Comparison of ENCODE assay signal across 28 cellular contexts in the genomic region with DNA sequence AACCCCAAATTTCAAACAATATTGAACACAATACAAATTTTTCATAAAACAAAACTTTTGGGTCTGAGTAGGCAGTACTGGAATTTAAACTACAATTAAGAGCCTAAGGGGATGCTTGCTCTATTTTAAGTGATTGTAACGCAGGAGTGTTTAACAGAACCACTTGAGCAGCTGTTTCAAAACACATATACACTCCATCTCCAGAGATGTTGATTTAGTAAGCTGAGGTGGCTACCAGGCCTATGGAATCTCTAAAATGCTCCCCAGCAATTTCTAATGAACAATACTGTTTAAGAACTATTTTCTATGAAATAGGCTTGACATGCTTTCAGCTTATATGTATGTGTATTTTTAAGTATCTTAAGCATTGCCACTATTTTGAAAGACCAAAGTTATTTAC.
"Had no signal": no experiment of that assay in that cellular context is flagged by ENCODE, and none has a peak within 500 bp of the region (broad histone marks: within the 10 kb centered on the region; RNA-seq: fewer than 3 reads in every experiment).

No MANE protein-coding gene starts in this region.

- H3K4me3 Mint-ChIP-seq: immature natural killer cell; mesothelial cell of epicardium; naive B cell; natural killer cell; nephron progenitor cell; neural progenitor cell; stimulated activated effector memory CD8-positive, alpha-beta T cell treated with anti-CD3 and anti-CD28 coated beads, Interleukin-12 subunit alpha, Interleukin-12 subunit beta, amount 100 ng/mL, for 72 hours; stimulated activated naive CD8-positive, alpha-beta T cell treated with anti-CD3 and anti-CD28 coated beads, Interleukin-15, Interleukin-2, amounts not matched to agents 100 ng/mL and 50 ng/mL, for 24 hours had no signal

- H3K4me1 ChIP-seq: left ventricle myocardium inferior, neural progenitor cell, right atrium auricular region, spleen, suprapubic skin, tibial artery, upper lobe of right lung had no signal

- H3K27ac ChIP-seq: left ventricle myocardium inferior, neural progenitor cell, ovary, right atrium auricular region, spleen, suprapubic skin, thoracic aorta, tibial artery, upper lobe of right lung had no signal

- H3K9me3 Mint-ChIP-seq: immature natural killer cell; mesothelial cell of epicardium; naive B cell; natural killer cell; nephron progenitor cell; neural progenitor cell; stimulated activated effector memory CD8-positive, alpha-beta T cell treated with anti-CD3 and anti-CD28 coated beads, Interleukin-12 subunit alpha, Interleukin-12 subunit beta, amount 100 ng/mL, for 72 hours; stimulated activated naive CD8-positive, alpha-beta T cell treated with anti-CD3 and anti-CD28 coated beads, Interleukin-15, Interleukin-2, amounts not matched to agents 100 ng/mL and 50 ng/mL, for 24 hours had no signal

- ATAC-seq: left colon; natural killer cell; sciatic nerve; stimulated activated effector memory CD8-positive, alpha-beta T cell treated with anti-CD3 and anti-CD28 coated beads, Interleukin-12 subunit alpha, Interleukin-12 subunit beta, amount 100 ng/mL, for 72 hours; upper lobe of right lung had no signal

- H3K4me3 ChIP-seq: left ventricle myocardium inferior, lung, neural progenitor cell, ovary, right atrium auricular region, spleen, suprapubic skin, thoracic aorta, tibial artery, upper lobe of right lung had no signal

- H3K9me3 ChIP-seq: left ventricle myocardium inferior, ovary, right atrium auricular region, spleen, suprapubic skin, thoracic aorta, tibial artery, upper lobe of right lung had no signal

- H3K27ac Mint-ChIP-seq: mesothelial cell of epicardium; nephron progenitor cell; neural progenitor cell; progenitor cell of endocrine pancreas; stimulated activated effector memory CD8-positive, alpha-beta T cell treated with anti-CD3 and anti-CD28 coated beads, Interleukin-12 subunit alpha, Interleukin-12 subunit beta, amount 100 ng/mL, for 72 hours; stimulated activated naive CD8-positive, alpha-beta T cell treated with anti-CD3 and anti-CD28 coated beads, Interleukin-15, Interleukin-2, amounts not matched to agents 100 ng/mL and 50 ng/mL, for 24 hours had no signal

- H3K27me3 ChIP-seq: neural progenitor cell, ovary, right atrium auricular region, spleen, suprapubic skin, tibial artery, upper lobe of right lung had no signal

- H3K4me1 Mint-ChIP-seq: mesothelial cell of epicardium; naive B cell; nephron progenitor cell; neural progenitor cell; stimulated activated effector memory CD8-positive, alpha-beta T cell treated with anti-CD3 and anti-CD28 coated beads, Interleukin-12 subunit alpha, Interleukin-12 subunit beta, amount 100 ng/mL, for 72 hours had no signal

- H3K9ac ChIP-seq: neural progenitor cell had no signal

- H2AFZ ChIP-seq: neural progenitor cell had no signal

- H3K4me2 ChIP-seq: neural progenitor cell had no signal

- FAIRE-seq: urothelium cell line had no signal

- DNase-seq: hippocampal formation; immature natural killer cell; kidney; left colon; left ventricle myocardium inferior; mesendoderm; naive B cell; natural killer cell; nephron progenitor cell; ovary; small intestine; spleen; stimulated activated CD4-positive, alpha-beta T cell treated with anti-CD3 and anti-CD28 coated beads, Interleukin-4, amount 100 ng/mL, for 24 hours; stimulated activated naive CD4-positive, alpha-beta T cell; tibial artery; trophoblast cell; upper lobe of right lung had no signal

- H3K27me3 Mint-ChIP-seq: naive B cell; progenitor cell of endocrine pancreas; stimulated activated naive CD8-positive, alpha-beta T cell treated with anti-CD3 and anti-CD28 coated beads, Interleukin-15, Interleukin-2, amounts not matched to agents 100 ng/mL and 50 ng/mL, for 24 hours had no signal

- H3K36me3 ChIP-seq: ovary had no signal

- H3K36me3 Mint-ChIP-seq: natural killer cell had no signal
